Comparison of ENCODE assay signal across 21 cellular contexts in genomic region chr3:158093526-158093925, GRCh38. TPM values are rescaled to one million over a fixed set of nuclear protein-coding genes. Genes with fewer than 3 reads are reported as not detected.
"Had no signal": no experiment of that assay in that cellular context is flagged by ENCODE, and none has a peak within 500 bp of the region (broad histone marks: within the 10 kb centered on the region; RNA-seq: fewer than 3 reads in every experiment).

No MANE protein-coding gene starts in this region.

- ATAC-seq: left lobe of liver; mucosa of descending colon; naive thymus-derived CD8-positive, alpha-beta T cell; psoas muscle had no signal

- H3K9me3 ChIP-seq: esophagus squamous epithelium, heart right ventricle, mucosa of descending colon, neutrophil, psoas muscle, sigmoid colon, thoracic aorta, transverse colon had no signal

- DNase-seq: effector memory CD4-positive, alpha-beta T cell; esophagus squamous epithelium; heart right ventricle; islet precursor cell; naive thymus-derived CD8-positive, alpha-beta T cell; psoas muscle; sigmoid colon; stimulated activated CD4-positive, alpha-beta T cell treated with anti-CD3 and anti-CD28 coated beads, Interleukin-2, amount 100 ng/mL, for 24 hours; stimulated activated CD4-positive, alpha-beta T cell treated with anti-CD3 and anti-CD28 coated beads, Interleukin-4, amount 100 ng/mL, for 4 hours; stomach; substantia nigra; transverse colon had no signal

- H3K27ac ChIP-seq: esophagus squamous epithelium, heart right ventricle, neutrophil, psoas muscle, sigmoid colon, skin epidermis, stomach, thoracic aorta, transverse colon had no signal

- H3K4me3 Mint-ChIP-seq: naive thymus-derived CD8-positive, alpha-beta T cell had no signal

- H3K36me3 ChIP-seq: esophagus squamous epithelium, neutrophil, sigmoid colon, stomach, thoracic aorta, transverse colon had no signal

- H3K4me3 ChIP-seq: esophagus squamous epithelium, heart right ventricle, mucosa of descending colon, sigmoid colon, skin epidermis, stomach, thoracic aorta, transverse colon had no signal

- H3K27ac Mint-ChIP-seq: naive thymus-derived CD8-positive, alpha-beta T cell had no signal

RNA-seq across cellular contexts. Expression of gene SHOX2, which starts 12.7 kb away (rescaled TPM):
- total RNA-seq: epithelial cell of proximal tubule; esophagus squamous epithelium; frontal cortex; glomerular endothelial cell; left lobe of liver; naive thymus-derived CD8-positive, alpha-beta T cell had no signal
- polyA plus RNA-seq: naive thymus-derived CD8-positive, alpha-beta T cell; neural cell had no signal
